1 cellular context compared by ENCODE assay signal in the genomic region with DNA sequence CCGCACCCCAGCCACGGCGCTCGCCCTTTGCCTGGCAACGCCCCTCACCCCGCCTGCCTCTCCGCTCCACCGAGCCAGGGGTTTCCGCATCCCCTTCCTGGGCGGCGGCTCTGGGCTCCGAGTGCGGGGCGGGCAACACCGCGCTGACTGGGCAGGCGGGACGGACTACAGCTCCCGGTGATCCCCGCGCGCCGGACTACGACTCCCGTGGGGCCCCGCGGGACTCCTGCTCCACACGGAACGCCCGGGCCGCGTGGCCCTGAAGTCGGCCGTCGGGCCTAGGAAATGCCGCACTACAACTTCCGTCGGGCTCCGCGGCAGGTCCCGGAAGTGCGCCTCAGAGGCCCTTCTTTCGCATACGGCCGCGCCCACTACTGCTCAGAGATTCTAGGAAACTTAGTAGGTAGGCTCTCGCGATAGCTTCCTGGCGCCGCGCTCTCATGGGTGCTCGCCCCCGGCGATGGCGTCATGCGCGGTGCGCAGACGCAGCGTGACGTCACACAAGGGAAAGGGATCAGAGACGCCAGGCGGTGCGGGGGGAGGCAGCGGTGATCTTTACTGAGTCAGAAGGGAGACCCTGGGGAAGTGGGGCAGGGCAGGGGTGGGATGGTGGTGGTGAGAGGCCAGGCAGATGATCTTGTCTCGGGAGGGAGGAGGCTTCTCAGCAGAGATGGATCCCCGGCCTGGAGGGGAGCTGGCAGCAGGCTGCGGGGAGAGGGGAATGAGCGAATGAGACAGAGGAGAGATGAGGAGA.
TF ChIP-seq lines count a peak whose summit lies in the region.

A gene with protein sequence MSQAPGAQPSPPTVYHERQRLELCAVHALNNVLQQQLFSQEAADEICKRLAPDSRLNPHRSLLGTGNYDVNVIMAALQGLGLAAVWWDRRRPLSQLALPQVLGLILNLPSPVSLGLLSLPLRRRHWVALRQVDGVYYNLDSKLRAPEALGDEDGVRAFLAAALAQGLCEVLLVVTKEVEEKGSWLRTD (minus strand): TSS at position 123 of the 754 bp plus-strand sequence. CDS start 760 bp downstream, outside the sequence.

TF ChIP-seq in GM12878, 131 proteins besides CTCF, POLR2A, EP300 and RAD21 (continued from another document):
- peak; percentile 92 for TF ChIP-seq ZBTB40 (IDR thresholded peaks at IDR 0.05; ENCODE audit: borderline replicate concordance)
- TF ChIP-seq SRF (IDR thresholded peaks at IDR 0.05; ENCODE audit: low read depth in 2 of 2, low read length in 2 of 2) = peak; percentile 73 to 75
- TF ChIP-seq TCF12 (IDR thresholded peaks at IDR 0.05; ENCODE audit: low read depth, low read length) = peak; percentile 19; the same call in 1 of the 2 replicates
- TF ChIP-seq RELA (IDR thresholded peaks at IDR 0.05; ENCODE audit: borderline replicate concordance, partially characterized antibody) = no peak
- peak; percentile 100 for TF ChIP-seq CREM (IDR thresholded peaks at IDR 0.05; ENCODE audit: low read depth)
- no peak; a peak in 2 of 3 replicates for TF ChIP-seq EGR1 (IDR thresholded peaks at IDR 0.05; ENCODE audit: borderline replicate concordance in 1 of 2, low read depth in 2 of 2, low read length in 2 of 2)
- peak; percentile 100 for TF ChIP-seq CREB1 (IDR thresholded peaks at IDR 0.05; ENCODE audit: low read depth)
- TF ChIP-seq MAX (IDR thresholded peaks at IDR 0.05; ENCODE audit: low read depth, low read length) = peak; percentile 90
- TF ChIP-seq BRCA1 (IDR thresholded peaks at IDR 0.05; ENCODE audit: low read depth, low read length) = peak; percentile 89
- TF ChIP-seq, protein P1, sequence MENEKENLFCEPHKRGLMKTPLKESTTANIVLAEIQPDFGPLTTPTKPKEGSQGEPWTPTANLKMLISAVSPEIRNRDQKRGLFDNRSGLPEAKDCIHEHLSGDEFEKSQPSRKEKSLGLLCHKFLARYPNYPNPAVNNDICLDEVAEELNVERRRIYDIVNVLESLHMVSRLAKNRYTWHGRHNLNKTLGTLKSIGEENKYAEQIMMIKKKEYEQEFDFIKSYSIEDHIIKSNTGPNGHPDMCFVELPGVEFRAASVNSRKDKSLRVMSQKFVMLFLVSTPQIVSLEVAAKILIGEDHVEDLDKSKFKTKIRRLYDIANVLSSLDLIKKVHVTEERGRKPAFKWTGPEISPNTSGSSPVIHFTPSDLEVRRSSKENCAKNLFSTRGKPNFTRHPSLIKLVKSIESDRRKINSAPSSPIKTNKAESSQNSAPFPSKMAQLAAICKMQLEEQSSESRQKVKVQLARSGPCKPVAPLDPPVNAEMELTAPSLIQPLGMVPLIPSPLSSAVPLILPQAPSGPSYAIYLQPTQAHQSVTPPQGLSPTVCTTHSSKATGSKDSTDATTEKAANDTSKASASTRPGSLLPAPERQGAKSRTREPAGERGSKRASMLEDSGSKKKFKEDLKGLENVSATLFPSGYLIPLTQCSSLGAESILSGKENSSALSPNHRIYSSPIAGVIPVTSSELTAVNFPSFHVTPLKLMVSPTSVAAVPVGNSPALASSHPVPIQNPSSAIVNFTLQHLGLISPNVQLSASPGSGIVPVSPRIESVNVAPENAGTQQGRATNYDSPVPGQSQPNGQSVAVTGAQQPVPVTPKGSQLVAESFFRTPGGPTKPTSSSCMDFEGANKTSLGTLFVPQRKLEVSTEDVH (IDR thresholded peaks at IDR 0.05; ENCODE audit: low read depth, partially characterized antibody) = peak; percentile 89
- TF ChIP-seq PRDM15 (CRISPR knock-in tag; IDR thresholded peaks at IDR 0.05) = no peak
